Comparison of ENCODE assay signal across 9 cellular contexts in genomic region chr9:89555426-89556375, GRCh38. TPM values are rescaled to one million over a fixed set of nuclear protein-coding genes. Genes with fewer than 3 reads are reported as not detected.
DNase-seq lines count a peak whose midpoint lies in the region; ATAC-seq and TF ChIP-seq lines count a peak whose summit lies in the region.
"Had no signal": no experiment of that assay in that cellular context is flagged by ENCODE, and none has a peak within 500 bp of the region (broad histone marks: within the 10 kb centered on the region; RNA-seq: fewer than 3 reads in every experiment).

No MANE protein-coding gene starts in this region.

- DNase-seq in Calu3, result no peak
- DNase-seq in NCI-H2171 treated with DMSO at 0.1 percent for 48 hours (lab: John Stamatoyannopoulos, UW), result peak; percentile 64
- DNase-seq in glomerular visceral epithelial cell (ENCODE audit: extremely low spot score), result peak; percentile 70
- no peak for DNase-seq in putamen (ENCODE audit: low spot score)
- no peak for DNase-seq in activated CD8-positive, alpha-beta memory T cell treated with anti-CD3 and anti-CD28 coated beads for 24 hours
- DNase-seq in AG08396 (ENCODE audit: low spot score), result no peak
- DNase-seq: activated T-cell treated with anti-CD3 and anti-CD28 coated beads, Interleukin-2, amount 50 U/mL, for 4 hours had no signal

- peaks cover 11% of the 10 kb centered on the region for H3K36me3 Mint-ChIP-seq in Calu3 (ENCODE audit: insufficient read depth, unreplicated experiment)

- peaks cover 30% of the 10 kb centered on the region for H3K4me1 Mint-ChIP-seq in Calu3 (ENCODE audit: low read depth, unreplicated experiment)

- H3K27me3 Mint-ChIP-seq in Calu3 (ENCODE audit: unreplicated experiment), result no peaks in the 10 kb centered on the region

- peak; percentile 48 for ATAC-seq in GM21515 (IDR thresholded peaks at IDR 0.05; ENCODE audit: unreplicated experiment)
- ATAC-seq in GM21526 (IDR thresholded peaks at IDR 0.05; ENCODE audit: low FRiP score, unreplicated experiment), result no peak

- intact Hi-C loops in Calu3 (cut with micrococcal nuclease; ENCODE audit: unreplicated experiment), result no loop called here

- CTCF ChIA-PET in Calu3 (lab: Charles Lee), result interaction anchor here (1.1 to 1.4 kb wide), 2 partner anchors 9 to 24 kb away, joined by 3 to 4 read pairs; no protein-coding TSS in a partner anchor

- peak overlapping the region; percentile 80 for H3K27ac Mint-ChIP-seq in Calu3 (ENCODE audit: unreplicated experiment)

- no peak for TF ChIP-seq CTCF in Calu3 (IDR thresholded peaks at IDR 0.05; ENCODE audit: unreplicated experiment)

- H3K4me3 Mint-ChIP-seq in Calu3 (ENCODE audit: low read depth, unreplicated experiment), result peak overlapping the region; percentile 54
- H3K4me3 Mint-ChIP-seq: activated T-cell treated with anti-CD3 and anti-CD28 coated beads, Interleukin-2, amount 50 U/mL, for 4 hours had no signal

- no peaks in the 10 kb centered on the region for H3K9me3 Mint-ChIP-seq in Calu3 (ENCODE audit: low read depth, unreplicated experiment)
- H3K9me3 Mint-ChIP-seq: activated T-cell treated with anti-CD3 and anti-CD28 coated beads, Interleukin-2, amount 50 U/mL, for 4 hours had no signal

- no TSS peak for BruUV-seq in Calu3 (replicated peaks; lab: Mats Ljungman, UMichigan)

RNA-seq across cellular contexts. Expression of gene GADD45G, which starts 49.1 kb away (rescaled TPM):
- 0.95 and 1.7 TPM in 2 replicates for total RNA-seq in Calu3 (2022)

RNA-seq across cellular contexts. Expression of gene SEMA4D, which starts 57.8 kb away (rescaled TPM):
- total RNA-seq in Calu3 (2022), result 23.3 and 24.3 TPM in 2 replicates

Comparison
In these comparisons a context has a peak if more than half of its experiments do, and no peak if none do; other contexts are left out.
1. DNase-seq: peak in NCI-H2171 treated with DMSO at 0.1 percent for 48 hours (single experiment) and glomerular visceral epithelial cell (single experiment); none in Calu3 (single experiment), putamen (single experiment), activated CD8-positive, alpha-beta memory T cell treated with anti-CD3 and anti-CD28 coated beads for 24 hours (single experiment) and AG08396 (single experiment).